Comparison of ENCODE assay signal across 12 cellular contexts in genomic region chr19:3668331-3669133, GRCh38. TPM values are rescaled to one million over a fixed set of nuclear protein-coding genes. Genes with fewer than 3 reads are reported as not detected.
DNase-seq lines count a peak whose midpoint lies in the region; TF ChIP-seq lines count a peak whose summit lies in the region.
"Had no signal": no experiment of that assay in that cellular context is flagged by ENCODE, and none has a peak within 500 bp of the region (broad histone marks: within the 10 kb centered on the region; RNA-seq: fewer than 3 reads in every experiment).

No MANE protein-coding gene starts in this region.

- no peak for TF ChIP-seq POLR2A in thyroid gland (IDR thresholded peaks at IDR 0.05)

- 83 to 91% methylated on average over 24 to 34 of the region's 34 CpGs for WGBS in endodermal cell (ENCODE audit: insufficient coverage in 1 of 2, insufficient read length in 1 of 2), 2 experiments
- 81 to 88% methylated on average over 33 of the region's 34 CpGs for WGBS in thyroid gland, 2 donors

- peaks cover 13% of the 10 kb centered on the region for H3K36me3 ChIP-seq in endodermal cell (ENCODE audit: control insufficient read depth, insufficient read depth, low read length)
- H3K36me3 ChIP-seq in muscle layer of duodenum (ENCODE audit: control insufficient read depth in 1 of 2, insufficient read depth in 2 of 2, low read length in 2 of 2), result peaks cover 7 to 31% of the 10 kb centered on the region in 2 donors
- peaks cover 9 to 13% of the 10 kb centered on the region in 2 donors for H3K36me3 ChIP-seq in thyroid gland

- DNase-seq in NCI-H82 (lab: John Stamatoyannopoulos, UW) (peak; percentile 12), NCI-H82 treated with DMSO at 0.1 percent for 48 hours (lab: John Stamatoyannopoulos, UW; ENCODE audit: unreplicated experiment) (no peak), endodermal cell (no peak), thyroid gland (no peak), RKO (ENCODE audit: low spot score) (no peak), NCI-H2171 (lab: John Stamatoyannopoulos, UW) (no peak)
- no peak for DNase-seq in effector CD8-positive, alpha-beta T cell (lab: John Stamatoyannopoulos, UW)
- DNase-seq: 8988T; activated T-cell treated with anti-CD3 and anti-CD28 coated beads, Interleukin-2, amount 50 U/mL, for 48 hours had no signal

- H3K27me3 Mint-ChIP-seq in endodermal cell (ENCODE audit: insufficient read depth), result no peaks in the 10 kb centered on the region

- H3K4me3 Mint-ChIP-seq in endodermal cell, result no peak overlapping the region

- no peaks in the 10 kb centered on the region for H3K9me3 Mint-ChIP-seq in endodermal cell

- peaks cover 9% of the 10 kb centered on the region for H3K36me3 Mint-ChIP-seq in endodermal cell (ENCODE audit: low read depth)

- peaks cover 11% of the 10 kb centered on the region for H3K4me1 Mint-ChIP-seq in endodermal cell

- H3K4me1 ChIP-seq in endodermal cell (ENCODE audit: control insufficient read depth, insufficient read depth, low read length), result no peaks in the 10 kb centered on the region
- peaks cover 0 to 58% of the 10 kb centered on the region in 2 donors for H3K4me1 ChIP-seq in muscle layer of duodenum (ENCODE audit: control insufficient read depth in 1 of 2, insufficient read depth in 2 of 2, low read length in 2 of 2)
- peaks cover 6 to 37% of the 10 kb centered on the region in 2 donors for H3K4me1 ChIP-seq in thyroid gland

- peak overlapping the region; percentile 58 for H3K27ac Mint-ChIP-seq in endodermal cell

- TF ChIP-seq CTCF in endodermal cell (conservative IDR thresholded peaks at IDR 0.05), result no peak
- TF ChIP-seq CTCF in thyroid gland (IDR thresholded peaks at IDR 0.05), result no peak

- intact Hi-C loops in thyroid gland (cut with DNase I), result no loop called here

- H3K27me3 ChIP-seq in endodermal cell (ENCODE audit: control insufficient read depth, insufficient read depth, low read length, poor library complexity, severe bottlenecking) (no peaks in the 10 kb centered on the region), muscle layer of duodenum (ENCODE audit: low read depth, low read length) (no peaks in the 10 kb centered on the region), thyroid gland (no peaks in the 10 kb centered on the region)

- H3K9ac ChIP-seq in endodermal cell (ENCODE audit: extremely low read depth, low read length, poor library complexity, severe bottlenecking), result no peak overlapping the region

- peak overlapping the region; percentile 66 for H3K27ac ChIP-seq in endodermal cell (ENCODE audit: low read depth, low read length)
- peak overlapping the region; percentile 79 for H3K27ac ChIP-seq in muscle layer of duodenum (ENCODE audit: low read length)
- peak overlapping the region in 2 of 3 donors; percentile 46 to 91 for H3K27ac ChIP-seq in thyroid gland

- H3K4me3 ChIP-seq in endodermal cell (ENCODE audit: low read length) (no peak overlapping the region), muscle layer of duodenum (ENCODE audit: low read depth in 1 of 2, low read length in 2 of 2) (peak overlapping the region in 1 of 2 donors; percentile 51), thyroid gland (replicated peaks in 1 of 3) (no peak overlapping the region)
- H3K4me3 ChIP-seq: GM12878 had no signal

- no peaks in the 10 kb centered on the region for H3K9me3 ChIP-seq in endodermal cell (ENCODE audit: control insufficient read depth, low read length)
- H3K9me3 ChIP-seq in muscle layer of duodenum (ENCODE audit: control insufficient read depth in 1 of 2, low read length in 2 of 2), result no peaks in the 10 kb centered on the region
- H3K9me3 ChIP-seq in thyroid gland, result no peaks in the 10 kb centered on the region

RNA-seq across cellular contexts. Expression of gene PIP5K1C, which starts 31.7 kb away (rescaled TPM):
- total RNA-seq in endodermal cell (10 to 100 TPM; 43.5 to 51.5 TPM), thyroid gland (10 to 100 TPM; 23.2 to 42.4 (median 35.0) TPM)
- 25.0 TPM for polyA plus RNA-seq in endodermal cell (2013, experiment 1 of 2)
- 23.0 TPM for polyA plus RNA-seq in endodermal cell (2013, experiment 2 of 2)

RNA-seq across cellular contexts. Expression of gene TJP3, which starts 39.7 kb away (rescaled TPM):
- total RNA-seq in endodermal cell (10 to 100 TPM; 15.7 to 25.9 TPM), thyroid gland (10 to 100 TPM; 29.7 to 43.7 (median 39.8) TPM)
- polyA plus RNA-seq in endodermal cell (2013, experiment 1 of 2), result 6.2 TPM
- 3.4 TPM for polyA plus RNA-seq in endodermal cell (2013, experiment 2 of 2)
- total RNA-seq: RPMI7951 had no signal

RNA-seq across cellular contexts. Expression of gene CACTIN, which starts 41.9 kb away (rescaled TPM):
- total RNA-seq in endodermal cell (10 to 100 TPM; 31.5 to 33.5 TPM), thyroid gland (10 to 100 TPM; 18.8 to 30.6 (median 24.5) TPM)
- 26.1 TPM for polyA plus RNA-seq in endodermal cell (2013, experiment 1 of 2)
- polyA plus RNA-seq in endodermal cell (2013, experiment 2 of 2), result 24.7 TPM
